In the genomic region with DNA sequence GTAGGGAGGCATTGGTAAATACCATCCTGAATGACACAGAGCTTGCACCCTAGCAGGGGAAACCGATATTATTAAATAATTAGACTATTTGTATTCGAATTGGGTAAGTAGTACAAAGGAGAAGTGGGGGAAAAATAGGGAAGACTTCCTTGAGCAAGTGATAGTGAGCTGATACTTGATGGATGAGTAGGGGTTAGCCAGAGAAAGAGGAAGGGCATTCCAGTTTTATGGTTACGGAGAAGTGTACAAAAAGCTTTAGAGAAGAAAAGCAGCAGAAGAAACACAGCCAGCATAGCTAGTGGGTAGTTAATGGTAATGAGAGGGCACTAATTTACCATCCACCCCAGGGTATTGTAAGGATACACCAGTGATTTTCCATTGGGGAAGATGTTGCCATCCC, we compare ENCODE assay signal across 13 cellular contexts. TPM values are rescaled to one million over a fixed set of nuclear protein-coding genes. Genes with fewer than 3 reads are reported as not detected.
A peak's percentile ranks its signal among the peaks of the same experiment; 100 is the strongest.
DNase-seq lines count a peak whose midpoint lies in the region; ATAC-seq and TF ChIP-seq lines count a peak whose summit lies in the region.
"Had no signal": no experiment of that assay in that cellular context is flagged by ENCODE, and none has a peak within 500 bp of the region (broad histone marks: within the 10 kb centered on the region; RNA-seq: fewer than 3 reads in every experiment).

No MANE protein-coding gene starts in this region.

- peaks cover 49% of the 10 kb centered on the region for H3K4me1 Mint-ChIP-seq in activated naive CD4-positive, alpha-beta T cell treated with anti-CD3 and anti-CD28 coated beads, Interleukin-2, amount 10 ng/mL, durations not matched to agents 7 days and 5 days
- peaks cover 42% of the 10 kb centered on the region for H3K4me1 Mint-ChIP-seq in stimulated activated memory B cell treated with anti-CD40 and anti-IgM and Interleukin-4, amounts not matched to agents 10 μg/mL and 1 μg/mL and 100 μg/mL, for 72 hours

- TF ChIP-seq CTCF in OCI-LY1 (IDR thresholded peaks at IDR 0.05; ENCODE audit: low read length) (no peak), epithelial cell of proximal tubule (conservative IDR thresholded peaks at IDR 0.05; ENCODE audit: low read depth, low read length) (no peak)

- H3K9me2 ChIP-seq in OCI-LY1 (ENCODE audit: low read depth, low read length), result no peaks in the 10 kb centered on the region

- H2AFZ ChIP-seq in OCI-LY1 (ENCODE audit: low read length), result no peak overlapping the region

- no peak for ATAC-seq in stimulated activated memory B cell treated with anti-CD40 and anti-IgM and Interleukin-4, amounts not matched to agents 10 μg/mL and 1 μg/mL and 100 μg/mL, for 72 hours
- no peak for ATAC-seq in HG03139 (IDR thresholded peaks at IDR 0.05; ENCODE audit: unreplicated experiment)

- CTCF ChIA-PET in activated naive CD4-positive, alpha-beta T cell treated with anti-CD3 and anti-CD28 coated beads, Interleukin-2, amount 10 ng/mL, durations not matched to agents 7 days and 5 days (lab: Charles Lee), result no interaction called here

- H3K36me3 ChIP-seq in OCI-LY1 (ENCODE audit: insufficient read depth, low read length), result peaks cover 38% of the 10 kb centered on the region

- H3K4me2 ChIP-seq in OCI-LY1 (ENCODE audit: low read length), result peak overlapping the region; percentile 85

- H3K4me3 ChIP-seq in OCI-LY1 (ENCODE audit: low read depth, low read length, poor library complexity, severe bottlenecking), result peak overlapping the region; percentile 91
- H3K4me3 ChIP-seq in epithelial cell of proximal tubule (ENCODE audit: low read depth, low read length), result peak overlapping the region; percentile 66

- no peak overlapping the region for H3K27ac ChIP-seq in OCI-LY1 (ENCODE audit: low read depth, low read length, poor library complexity, severe bottlenecking)

- no peaks in the 10 kb centered on the region for H3K27me3 ChIP-seq in OCI-LY1 (ENCODE audit: insufficient read depth, low read length)

- no peak for DNase-seq in activated naive CD4-positive, alpha-beta T cell treated with anti-CD3 and anti-CD28 coated beads, Interleukin-2, amount 10 ng/mL, durations not matched to agents 7 days and 5 days
- no peak for DNase-seq in activated naive CD4-positive, alpha-beta T cell (lab: John Stamatoyannopoulos, UW)
- DNase-seq in epithelial cell of proximal tubule (ENCODE audit: low read depth) (no peak), SKM-1 (lab: John Stamatoyannopoulos, UW; ENCODE audit: unreplicated experiment) (no peak), NCI-H2081 treated with DMSO at 0.1 percent for 48 hours (lab: John Stamatoyannopoulos, UW) (no peak)
- DNase-seq: activated gamma-delta T cell treated with Interleukin-2 at 50 U/mL for 16 hours, foreskin melanocyte, NCI-H1417, SHP77 had no signal

- H3K4me3 Mint-ChIP-seq in activated naive CD4-positive, alpha-beta T cell treated with anti-CD3 and anti-CD28 coated beads, Interleukin-2, amount 10 ng/mL, durations not matched to agents 7 days and 5 days, result peak overlapping the region; percentile 81
- H3K4me3 Mint-ChIP-seq in stimulated activated memory B cell treated with anti-CD40 and anti-IgM and Interleukin-4, amounts not matched to agents 10 μg/mL and 1 μg/mL and 100 μg/mL, for 72 hours, result peak overlapping the region; percentile 85

- H3K79me2 ChIP-seq in OCI-LY1 (ENCODE audit: insufficient read depth, low read length), result peaks cover 37% of the 10 kb centered on the region

- peak overlapping the region; percentile 6; the same call in 1 of the 2 replicates for H3K9ac ChIP-seq in OCI-LY1 (ENCODE audit: low read length)

- peaks cover 26% of the 10 kb centered on the region for H3K4me1 ChIP-seq in OCI-LY1 (ENCODE audit: insufficient read depth, low read length, severe bottlenecking)

- H3F3A ChIP-seq in OCI-LY1 (ENCODE audit: insufficient read depth, low read length), result no peaks in the 10 kb centered on the region

- H3K9me3 ChIP-seq in OCI-LY1 (ENCODE audit: low read length), result no peaks in the 10 kb centered on the region

- H3K36me3 Mint-ChIP-seq in activated naive CD4-positive, alpha-beta T cell treated with anti-CD3 and anti-CD28 coated beads, Interleukin-2, amount 10 ng/mL, durations not matched to agents 7 days and 5 days, result peaks cover 29% of the 10 kb centered on the region
- peaks cover 20% of the 10 kb centered on the region for H3K36me3 Mint-ChIP-seq in stimulated activated memory B cell treated with anti-CD40 and anti-IgM and Interleukin-4, amounts not matched to agents 10 μg/mL and 1 μg/mL and 100 μg/mL, for 72 hours

- H4K20me1 ChIP-seq in OCI-LY1 (ENCODE audit: insufficient read depth, low read length), result no peaks in the 10 kb centered on the region

- peaks cover 3% of the 10 kb centered on the region for H3K27me3 Mint-ChIP-seq in activated naive CD4-positive, alpha-beta T cell treated with anti-CD3 and anti-CD28 coated beads, Interleukin-2, amount 10 ng/mL, durations not matched to agents 7 days and 5 days
- H3K27me3 Mint-ChIP-seq in stimulated activated memory B cell treated with anti-CD40 and anti-IgM and Interleukin-4, amounts not matched to agents 10 μg/mL and 1 μg/mL and 100 μg/mL, for 72 hours, result no peaks in the 10 kb centered on the region

- no peaks in the 10 kb centered on the region for H3K9me3 Mint-ChIP-seq in activated naive CD4-positive, alpha-beta T cell treated with anti-CD3 and anti-CD28 coated beads, Interleukin-2, amount 10 ng/mL, durations not matched to agents 7 days and 5 days
- H3K9me3 Mint-ChIP-seq in stimulated activated memory B cell treated with anti-CD40 and anti-IgM and Interleukin-4, amounts not matched to agents 10 μg/mL and 1 μg/mL and 100 μg/mL, for 72 hours, result no peaks in the 10 kb centered on the region

- no peak overlapping the region for H3K27ac Mint-ChIP-seq in activated naive CD4-positive, alpha-beta T cell treated with anti-CD3 and anti-CD28 coated beads, Interleukin-2, amount 10 ng/mL, durations not matched to agents 7 days and 5 days
- peak overlapping the region; percentile 94 for H3K27ac Mint-ChIP-seq in stimulated activated memory B cell treated with anti-CD40 and anti-IgM and Interleukin-4, amounts not matched to agents 10 μg/mL and 1 μg/mL and 100 μg/mL, for 72 hours

RNA-seq across cellular contexts. Expression of a gene that starts 1.6 kb away (rescaled TPM):
- total RNA-seq in epithelial cell of proximal tubule, result 9.5 and 20.8 TPM in 2 replicates

RNA-seq across cellular contexts. Expression of a gene that starts 1.7 kb away (rescaled TPM):
- total RNA-seq in epithelial cell of proximal tubule, result 0.22 TPM in 1 of 2 replicates, not detected in the other
- total RNA-seq: myocyte had no signal
